9 cellular contexts compared by ENCODE assay signal in the genomic region with DNA sequence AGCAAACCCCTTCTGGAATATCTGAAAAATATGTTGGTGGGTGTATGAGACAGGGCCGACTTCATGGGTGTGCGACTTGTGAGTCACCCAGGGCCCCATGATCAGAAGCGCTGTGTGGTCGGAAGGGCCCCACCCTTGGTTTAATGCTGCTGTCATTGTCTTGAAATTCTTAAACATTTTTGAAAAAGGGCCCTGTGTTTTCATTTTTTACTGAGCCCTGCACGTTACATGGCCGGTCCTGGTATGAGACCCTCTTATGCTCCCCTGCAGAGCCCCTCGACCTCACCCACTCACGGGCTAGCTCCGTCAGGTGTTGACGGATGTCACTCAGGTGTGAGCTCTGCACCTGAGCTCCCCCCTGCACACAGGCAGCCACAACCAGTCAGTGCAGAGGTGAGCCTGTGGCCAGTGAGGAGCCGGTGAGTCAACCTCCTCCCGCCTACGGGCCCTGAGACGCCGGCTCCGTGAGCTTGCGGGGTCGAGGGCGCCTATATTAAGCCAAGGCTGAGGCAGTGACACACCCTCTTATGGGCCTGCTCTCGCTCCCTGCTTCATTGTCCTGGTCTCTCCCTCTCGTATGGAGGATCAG. TPM values are rescaled to one million over a fixed set of nuclear protein-coding genes. Genes with fewer than 3 reads are reported as not detected.
DNase-seq lines count a peak whose midpoint lies in the region; ATAC-seq and TF ChIP-seq lines count a peak whose summit lies in the region.
"Had no signal": no experiment of that assay in that cellular context is flagged by ENCODE, and none has a peak within 500 bp of the region (broad histone marks: within the 10 kb centered on the region; RNA-seq: fewer than 3 reads in every experiment).

No MANE protein-coding gene starts in this region.

- BruUV-seq in HCT116 (replicated peaks; lab: Mats Ljungman, UMichigan) (no TSS peak), OCI-LY7 (replicated peaks; lab: Mats Ljungman, UMichigan) (no TSS peak)

- H3K36me3 ChIP-seq in HCT116 (ENCODE audit: control insufficient read depth in 1 of 2, insufficient read depth in 2 of 2, low read length in 2 of 2) (no peaks in the 10 kb centered on the region), OCI-LY7 (ENCODE audit: insufficient read depth, low read length) (no peaks in the 10 kb centered on the region)
- no peaks in the 10 kb centered on the region for H3K36me3 ChIP-seq in effector memory CD4-positive, alpha-beta T cell (ENCODE audit: control insufficient read depth, insufficient read depth, low read length)

- intact Hi-C loops in HCT116 (cut with micrococcal nuclease) (no loop called here), OCI-LY7 (cut with micrococcal nuclease; ENCODE audit: unreplicated experiment) (no loop called here)

- H4K20me1 ChIP-seq in HCT116 (ENCODE audit: insufficient read depth) (no peaks in the 10 kb centered on the region), OCI-LY7 (ENCODE audit: insufficient read depth, low read length) (no peaks in the 10 kb centered on the region)

- ATAC-seq in HCT116 (peak; percentile 95), GM21737 (IDR thresholded peaks at IDR 0.05; ENCODE audit: unreplicated experiment) (no peak), HG03135 (IDR thresholded peaks at IDR 0.05; ENCODE audit: unreplicated experiment) (no peak)

- H3K9me3 ChIP-seq in HCT116 (ENCODE audit: control insufficient read depth in 1 of 2, insufficient read depth in 1 of 2, low read depth in 1 of 2, low read length in 2 of 2) = no peaks in the 10 kb centered on the region
- no peaks in the 10 kb centered on the region for H3K9me3 ChIP-seq in effector memory CD4-positive, alpha-beta T cell (ENCODE audit: control insufficient read depth, low read length)
- H3K9me3 ChIP-seq in OCI-LY7 (ENCODE audit: low read length) = no peaks in the 10 kb centered on the region

- TF ChIP-seq CTCF in HCT116 (IDR thresholded peaks at IDR 0.05 in 2 of 3, conservative IDR thresholded peaks at IDR 0.05 in 1 of 3; ENCODE audit: borderline replicate concordance in 1 of 3, insufficient read depth in 1 of 3, low read depth in 2 of 3, low read length in 2 of 3) (no peak), OCI-LY7 (conservative IDR thresholded peaks at IDR 0.05; ENCODE audit: low read length) (no peak)

- no peaks in the 10 kb centered on the region for H3K9me3 Mint-ChIP-seq in activated CD4-positive, alpha-beta T cell treated with anti-CD3 and anti-CD28 coated beads, Interleukin-2, amount 10 ng/mL, durations not matched to agents 7 days and 5 days

- peak overlapping the region; percentile 63 for H3K27ac ChIP-seq in HCT116 (ENCODE audit: low read depth, low read length)
- peak overlapping the region; percentile 80 for H3K27ac ChIP-seq in effector memory CD4-positive, alpha-beta T cell (ENCODE audit: insufficient read depth, low read length, poor library complexity, severe bottlenecking)
- no peak overlapping the region for H3K27ac ChIP-seq in OCI-LY7 (ENCODE audit: low read depth, low read length, poor library complexity, severe bottlenecking)

- no peak for TF ChIP-seq POLR2A in HCT116 (IDR thresholded peaks at IDR 0.05; ENCODE audit: borderline replicate concordance, extremely low read depth, insufficient read depth, insufficient read length)

- POLR2A ChIA-PET in HCT116 (lab: Charles Lee) (interaction anchor here (0.7 to 4.2 kb wide), 13 partner anchors 8 to 108 kb away, joined by 3 to 46 read pairs (median 5); a partner anchor contains a TSS), OCI-LY7 (lab: Charles Lee) (no interaction called here)
- POLR2A ChIA-PET in activated CD4-positive, alpha-beta T cell treated with anti-CD3 and anti-CD28 coated beads, Interleukin-2, amount 10 ng/mL, durations not matched to agents 7 days and 5 days (lab: Charles Lee) = no interaction called here

- H2AFZ ChIP-seq in HCT116 (ENCODE audit: low read depth, low read length, poor library complexity, severe bottlenecking) (peak overlapping the region; percentile 66), OCI-LY7 (ENCODE audit: low read length) (no peak overlapping the region)

- H3K4me3 ChIP-seq in HCT116 (replicated peaks in 1 of 2; ENCODE audit: low read depth in 1 of 2, low read length in 2 of 2) = peak overlapping the region; percentile 19 to 37
- H3K4me3 ChIP-seq in effector memory CD4-positive, alpha-beta T cell (ENCODE audit: insufficient read depth, low read depth, low read length, poor library complexity, severe bottlenecking) = peak overlapping the region; percentile 13
- H3K4me3 ChIP-seq in OCI-LY7 (ENCODE audit: low read depth, low read length, poor library complexity, severe bottlenecking) = no peak overlapping the region
- H3K4me3 ChIP-seq: lung had no signal

- H3K9me2 ChIP-seq in HCT116 (ENCODE audit: insufficient read depth) (no peaks in the 10 kb centered on the region), OCI-LY7 (ENCODE audit: insufficient read depth, low read length) (no peaks in the 10 kb centered on the region)

- H3K9ac ChIP-seq in HCT116 (ENCODE audit: low read length) = peak overlapping the region; percentile 58

- H3K4me1 ChIP-seq in HCT116 (ENCODE audit: control insufficient read depth in 1 of 2, insufficient read depth in 2 of 2, low read length in 2 of 2) (peaks cover 46 to 76% of the 10 kb centered on the region in 2 experiments), OCI-LY7 (ENCODE audit: insufficient read depth, low read length, poor library complexity, severe bottlenecking) (peaks cover 17% of the 10 kb centered on the region)
- H3K4me1 ChIP-seq in effector memory CD4-positive, alpha-beta T cell (ENCODE audit: control insufficient read depth, insufficient read depth, low read length, poor library complexity, severe bottlenecking) = peaks cover 21% of the 10 kb centered on the region

- no peaks in the 10 kb centered on the region for H3K79me2 ChIP-seq in HCT116 (ENCODE audit: insufficient read depth, low read length)
- no peaks in the 10 kb centered on the region for H3K79me2 ChIP-seq in OCI-LY7 (ENCODE audit: insufficient read depth, low read depth, low read length)

- peak; percentile 88 for DNase-seq in HCT116 (ENCODE audit: low read depth, low spot score)
- peak; percentile 56 for DNase-seq in activated CD4-positive, alpha-beta T cell treated with anti-CD3 and anti-CD28 coated beads, Interleukin-2, amount 10 ng/mL, durations not matched to agents 7 days and 5 days
- peak; percentile 45 to 76 (median 68) for DNase-seq in effector memory CD4-positive, alpha-beta T cell
- DNase-seq in stimulated activated CD4-positive, alpha-beta T cell treated with anti-CD3 and anti-CD28 coated beads, Interleukin-1b, Interleukin-23, amount 100 ng/mL, for 24 hours (ENCODE audit: low read depth in 4 of 4, low spot score in 1 of 4) = peak in 3 of 4 experiments; percentile 29 to 56 (median 42)
- DNase-seq in OCI-LY7 (ENCODE audit: low spot score) = no peak
- DNase-seq in cortex of kidney (lab: John Stamatoyannopoulos, UW) = no peak

- H3K4me3 Mint-ChIP-seq in activated CD4-positive, alpha-beta T cell treated with anti-CD3 and anti-CD28 coated beads, Interleukin-2, amount 10 ng/mL, durations not matched to agents 7 days and 5 days = peak overlapping the region; percentile 30

- RAD21 ChIA-PET in HCT116 (lab: Charles Lee; ENCODE audit: low non-redundant PET in 1 of 2, low total read pairs in 2 of 2, uncharacterized antibody in 2 of 2, unreplicated experiment in 2 of 2) = interaction anchor here (1.0 kb wide), 2 partner anchors 27 to 108 kb away, joined by 3 to 5 read pairs; a partner anchor contains a TSS

- no peaks in the 10 kb centered on the region for H3K36me3 Mint-ChIP-seq in activated CD4-positive, alpha-beta T cell treated with anti-CD3 and anti-CD28 coated beads, Interleukin-2, amount 10 ng/mL, durations not matched to agents 7 days and 5 days (ENCODE audit: low read depth)

- peak overlapping the region; percentile 79 for H3K4me2 ChIP-seq in HCT116 (ENCODE audit: low read length)
- H3K4me2 ChIP-seq in OCI-LY7 (ENCODE audit: low read length) = no peak overlapping the region; the same call in 1 of the 2 replicates

- H3K27me3 Mint-ChIP-seq in activated CD4-positive, alpha-beta T cell treated with anti-CD3 and anti-CD28 coated beads, Interleukin-2, amount 10 ng/mL, durations not matched to agents 7 days and 5 days = peaks cover 6% of the 10 kb centered on the region

- 0 out of 2 replicates have a peak, but pooled peaks have one; percentile 11 for TF ChIP-seq RAD21 in HCT116 (IDR thresholded peaks at IDR 0.05; ENCODE audit: low read depth)

- H3K27me3 ChIP-seq in HCT116 (ENCODE audit: insufficient read depth, low read length) = no peaks in the 10 kb centered on the region
- no peaks in the 10 kb centered on the region for H3K27me3 ChIP-seq in effector memory CD4-positive, alpha-beta T cell (replicated peaks; ENCODE audit: control insufficient read depth, insufficient read depth, low read length, poor library complexity, severe bottlenecking)

- peak overlapping the region; percentile 89 for H3K27ac Mint-ChIP-seq in activated CD4-positive, alpha-beta T cell treated with anti-CD3 and anti-CD28 coated beads, Interleukin-2, amount 10 ng/mL, durations not matched to agents 7 days and 5 days

- H3K4me1 Mint-ChIP-seq in activated CD4-positive, alpha-beta T cell treated with anti-CD3 and anti-CD28 coated beads, Interleukin-2, amount 10 ng/mL, durations not matched to agents 7 days and 5 days = peaks cover 45% of the 10 kb centered on the region

- CTCF ChIA-PET in HCT116 (lab: Charles Lee) = interaction anchor here (0.7 to 1.6 kb wide), 4 partner anchors 8 to 145 kb away, joined by 3 to 8 read pairs (median 5); no protein-coding TSS in a partner anchor
- CTCF ChIA-PET in activated CD4-positive, alpha-beta T cell treated with anti-CD3 and anti-CD28 coated beads, Interleukin-2, amount 10 ng/mL, durations not matched to agents 7 days and 5 days (lab: Charles Lee) = interaction anchor here (0.6 to 1.3 kb wide), 5 partner anchors 9 to 50 kb away, joined by 3 to 5 read pairs (median 3); a partner anchor contains a TSS
- CTCF ChIA-PET in OCI-LY7 (lab: Charles Lee; ENCODE audit: unreplicated experiment) = no interaction called here

TF ChIP-seq in HCT116, 20 proteins besides CTCF, POLR2A, EP300 and RAD21 (continues in another document):
- no peak for TF ChIP-seq ELF1 (IDR thresholded peaks at IDR 0.05; ENCODE audit: borderline replicate concordance, low read depth)

RNA-seq across cellular contexts. Expression of a gene that starts 27.7 kb away (rescaled TPM):
- total RNA-seq in HCT116 (2021; ENCODE audit: unreplicated experiment) = 37.9 TPM
- 40.1 and 61.8 TPM in 2 replicates for polyA plus RNA-seq in HCT116 (2012)
- total RNA-seq in activated CD4-positive, alpha-beta T cell treated with anti-CD3 and anti-CD28 coated beads, Interleukin-2, amount 10 ng/mL, durations not matched to agents 7 days and 5 days = 10 to 100 TPM; 31.2 to 39.2 TPM
- 98.4 and 102 TPM in 2 replicates for total RNA-seq in OCI-LY7 (2014; rRNA removed; shearing (Covaris generic))
- 36.5 and 40.5 TPM in 2 replicates for total RNA-seq in OCI-LY7 (2022)

RNA-seq across cellular contexts. Expression of a gene that starts 46.9 kb away (rescaled TPM):
- total RNA-seq in HCT116 (2021; ENCODE audit: unreplicated experiment) = 228 TPM
- polyA plus RNA-seq in HCT116 (2012) = 166 and 204 TPM in 2 replicates
- 100 to 1,000 TPM; 101 to 113 TPM for total RNA-seq in activated CD4-positive, alpha-beta T cell treated with anti-CD3 and anti-CD28 coated beads, Interleukin-2, amount 10 ng/mL, durations not matched to agents 7 days and 5 days
- 141 and 150 TPM in 2 replicates for total RNA-seq in OCI-LY7 (2014; rRNA removed; shearing (Covaris generic))
- total RNA-seq in OCI-LY7 (2022) = 113 and 117 TPM in 2 replicates

Comparison
In these comparisons a context has a peak if more than half of its experiments do, and no peak if none do; other contexts are left out.
1. DNase-seq: peak in HCT116 (single experiment), activated CD4-positive, alpha-beta T cell treated with anti-CD3 and anti-CD28 coated beads, Interleukin-2, amount 10 ng/mL, durations not matched to agents 7 days and 5 days (single experiment), effector memory CD4-positive, alpha-beta T cell (3 of 3) and stimulated activated CD4-positive, alpha-beta T cell treated with anti-CD3 and anti-CD28 coated beads, Interleukin-1b, Interleukin-23, amount 100 ng/mL, for 24 hours (3 of 4); none in OCI-LY7 (single experiment) and cortex of kidney (single experiment).